Comparison of ENCODE assay signal across 24 cellular contexts in genomic region chr7:47148541-47149207, GRCh38.
A peak's percentile ranks its signal among the peaks of the same experiment; 100 is the strongest.
DNase-seq lines count a peak whose midpoint lies in the region; ATAC-seq, FAIRE-seq and TF ChIP-seq lines count a peak whose summit lies in the region.
"Had no signal": no experiment of that assay in that cellular context is flagged by ENCODE, and none has a peak within 500 bp of the region (broad histone marks: within the 10 kb centered on the region; RNA-seq: fewer than 3 reads in every experiment).

No MANE protein-coding gene starts in this region.

- no peaks in the 10 kb centered on the region for H3K4me1 Mint-ChIP-seq in activated CD4-positive, alpha-beta T cell treated with anti-CD3 and anti-CD28 coated beads for 36 hours
- H3K4me1 Mint-ChIP-seq in naive thymus-derived CD8-positive, alpha-beta T cell: peaks cover 0 to 22% (median 0%) of the 10 kb centered on the region in 4 donors
- H3K4me1 Mint-ChIP-seq: activated CD4-positive, alpha-beta T cell treated with anti-CD3 and anti-CD28 coated beads, Interleukin-2, amount 10 ng/mL, durations not matched to agents 24 days and 14 days; activated naive CD4-positive, alpha-beta T cell treated with anti-CD3 and anti-CD28 coated beads, Interleukin-2, amount 10 ng/mL, durations not matched to agents 7 days and 5 days had no signal

- no peak overlapping the region for H3K4me3 Mint-ChIP-seq in activated CD4-positive, alpha-beta T cell treated with anti-CD3 and anti-CD28 coated beads for 36 hours
- H3K4me3 Mint-ChIP-seq in naive thymus-derived CD8-positive, alpha-beta T cell: no peak overlapping the region
- H3K4me3 Mint-ChIP-seq: activated CD4-positive, alpha-beta T cell treated with anti-CD3 and anti-CD28 coated beads, Interleukin-2, amount 10 ng/mL, durations not matched to agents 24 days and 14 days; activated naive CD4-positive, alpha-beta T cell treated with anti-CD3 and anti-CD28 coated beads, Interleukin-2, amount 10 ng/mL, durations not matched to agents 7 days and 5 days; natural killer cell treated with Interleukin-12 subunit alpha and Interleukin-12 subunit beta and Interleukin-15 and Interleukin-18, amount 100 ng/mL, for 72 hours had no signal

- no peaks in the 10 kb centered on the region for H3K9me3 Mint-ChIP-seq in activated CD4-positive, alpha-beta T cell treated with anti-CD3 and anti-CD28 coated beads for 36 hours (ENCODE audit: low read depth)
- peaks cover 0 to 11% (median 0%) of the 10 kb centered on the region in 9 donors for H3K9me3 Mint-ChIP-seq in naive thymus-derived CD8-positive, alpha-beta T cell
- H3K9me3 Mint-ChIP-seq: activated CD4-positive, alpha-beta T cell treated with anti-CD3 and anti-CD28 coated beads, Interleukin-2, amount 10 ng/mL, durations not matched to agents 24 days and 14 days; activated naive CD4-positive, alpha-beta T cell treated with anti-CD3 and anti-CD28 coated beads, Interleukin-2, amount 10 ng/mL, durations not matched to agents 7 days and 5 days had no signal

- H3K27me3 Mint-ChIP-seq in activated CD4-positive, alpha-beta T cell treated with anti-CD3 and anti-CD28 coated beads for 36 hours: peaks cover 13% of the 10 kb centered on the region
- H3K27me3 Mint-ChIP-seq in naive thymus-derived CD8-positive, alpha-beta T cell: peaks cover 0 to 26% (median 10%) of the 10 kb centered on the region in 5 donors
- H3K27me3 Mint-ChIP-seq: activated naive CD4-positive, alpha-beta T cell treated with anti-CD3 and anti-CD28 coated beads, Interleukin-2, amount 10 ng/mL, durations not matched to agents 7 days and 5 days had no signal

- H3K27ac ChIP-seq in ACC112 (ENCODE audit: low read depth, low read length): peak overlapping the region; percentile 13
- H3K27ac ChIP-seq in ascending aorta: no peak overlapping the region
- H3K27ac ChIP-seq: vagina had no signal

- POLR2A ChIA-PET in activated CD4-positive, alpha-beta T cell treated with anti-CD3 and anti-CD28 coated beads for 36 hours (lab: Charles Lee): no interaction called here
- POLR2A ChIA-PET in naive thymus-derived CD8-positive, alpha-beta T cell (lab: Charles Lee): no interaction called here

- no peak for ATAC-seq in activated CD4-positive, alpha-beta T cell treated with anti-CD3 and anti-CD28 coated beads for 36 hours
- ATAC-seq in naive thymus-derived CD8-positive, alpha-beta T cell: no peak
- ATAC-seq: natural killer cell treated with Interleukin-12 subunit alpha and Interleukin-12 subunit beta and Interleukin-15 and Interleukin-18, amount 100 ng/mL, for 72 hours had no signal

- DNase-seq in ELR (ENCODE audit: low read depth) (peak; percentile 36), RCC 7860 (ENCODE audit: low spot score) (no peak), foreskin melanocyte (peak; percentile 8), ascending aorta (ENCODE audit: low spot score in 2 of 2) (no peak), NCI-H345 treated with DMSO at 0.1 percent for 48 hours (lab: John Stamatoyannopoulos, UW; ENCODE audit: unreplicated experiment) (no peak)
- no peak for DNase-seq in activated CD4-positive, alpha-beta T cell treated with anti-CD3 and anti-CD28 coated beads for 36 hours
- no peak for DNase-seq in naive thymus-derived CD8-positive, alpha-beta T cell
- DNase-seq: ACHN; activated CD4-positive, alpha-beta T cell treated with anti-CD3 and anti-CD28 coated beads, Interleukin-2, amount 10 ng/mL, durations not matched to agents 24 days and 14 days; activated naive CD4-positive, alpha-beta T cell treated with anti-CD3 and anti-CD28 coated beads, Interleukin-2, amount 10 ng/mL, durations not matched to agents 7 days and 5 days; effector CD4-positive, alpha-beta T cell; left cardiac atrium; NCI-H187; NCI-H2227 treated with DMSO at 0.1 percent for 48 hours; NCI-H82; pancreas; right lobe of liver; SHP77 treated with DMSO at 0.1 percent for 48 hours; substantia nigra had no signal

- no peaks in the 10 kb centered on the region for H3K27me3 ChIP-seq in ACC112 (ENCODE audit: insufficient read depth, low read length)
- H3K27me3 ChIP-seq in ascending aorta: no peaks in the 10 kb centered on the region
- H3K27me3 ChIP-seq: pancreas, right lobe of liver, vagina had no signal

- peak; percentile 38 for FAIRE-seq in RCC 7860 (lab: Jason Lieb, UNC)
- FAIRE-seq: D721Med, G401.6, pancreas had no signal

- H3K36me3 ChIP-seq in ACC112 (ENCODE audit: insufficient read depth, low read length) (no peaks in the 10 kb centered on the region), ascending aorta (no peaks in the 10 kb centered on the region)
- H3K36me3 ChIP-seq: pancreas, right lobe of liver, vagina had no signal

- H3K4me1 ChIP-seq in ACC112 (ENCODE audit: control insufficient read depth, insufficient read depth, low read length, unreplicated experiment): peaks cover 34% of the 10 kb centered on the region
- H3K4me1 ChIP-seq in ascending aorta: peaks cover 0 to 2% of the 10 kb centered on the region in 2 donors

- H3K79me2 ChIP-seq in ACC112 (ENCODE audit: control insufficient read depth, insufficient read depth, low read length, unreplicated experiment): no peaks in the 10 kb centered on the region

- H3K27ac Mint-ChIP-seq in activated CD4-positive, alpha-beta T cell treated with anti-CD3 and anti-CD28 coated beads for 36 hours: no peak overlapping the region
- no peak overlapping the region for H3K27ac Mint-ChIP-seq in naive thymus-derived CD8-positive, alpha-beta T cell
- H3K27ac Mint-ChIP-seq: activated CD4-positive, alpha-beta T cell treated with anti-CD3 and anti-CD28 coated beads, Interleukin-2, amount 10 ng/mL, durations not matched to agents 24 days and 14 days; activated naive CD4-positive, alpha-beta T cell treated with anti-CD3 and anti-CD28 coated beads, Interleukin-2, amount 10 ng/mL, durations not matched to agents 7 days and 5 days; natural killer cell treated with Interleukin-12 subunit alpha and Interleukin-12 subunit beta and Interleukin-15 and Interleukin-18, amount 100 ng/mL, for 72 hours had no signal

- no peak overlapping the region for H3K4me3 ChIP-seq in ACC112 (ENCODE audit: low read depth, low read length)
- no peak overlapping the region for H3K4me3 ChIP-seq in ascending aorta
- H3K4me3 ChIP-seq: pancreas, right lobe of liver, vagina had no signal

- intact Hi-C loops in activated CD4-positive, alpha-beta T cell treated with anti-CD3 and anti-CD28 coated beads for 36 hours (cut with DNase I, micrococcal nuclease): no loop called here
- intact Hi-C loops in ascending aorta (cut with DNase I): no loop called here

- H3K36me3 Mint-ChIP-seq in activated CD4-positive, alpha-beta T cell treated with anti-CD3 and anti-CD28 coated beads for 36 hours (ENCODE audit: low read depth): no peaks in the 10 kb centered on the region
- H3K36me3 Mint-ChIP-seq in naive thymus-derived CD8-positive, alpha-beta T cell: no peaks in the 10 kb centered on the region
- H3K36me3 Mint-ChIP-seq: activated naive CD4-positive, alpha-beta T cell treated with anti-CD3 and anti-CD28 coated beads, Interleukin-2, amount 10 ng/mL, durations not matched to agents 7 days and 5 days; natural killer cell treated with Interleukin-12 subunit alpha and Interleukin-12 subunit beta and Interleukin-15 and Interleukin-18, amount 100 ng/mL, for 72 hours had no signal

- H3K9me3 ChIP-seq in ascending aorta: no peaks in the 10 kb centered on the region
- H3K9me3 ChIP-seq: pancreas, right lobe of liver, vagina had no signal

- peak overlapping the region; percentile 56 for H2AFZ ChIP-seq in ACC112 (ENCODE audit: low read length, unreplicated experiment)

- TF ChIP-seq CTCF in ascending aorta (IDR thresholded peaks at IDR 0.05): no peak

- CTCF ChIA-PET in activated CD4-positive, alpha-beta T cell treated with anti-CD3 and anti-CD28 coated beads for 36 hours (lab: Charles Lee): no interaction called here

Comparison
In these comparisons a context has a peak if more than half of its experiments do, and no peak if none do; other contexts are left out.
1. DNase-seq: peak in ELR (single experiment) and foreskin melanocyte (single experiment); none in RCC 7860 (single experiment), activated CD4-positive, alpha-beta T cell treated with anti-CD3 and anti-CD28 coated beads for 36 hours (single experiment), naive thymus-derived CD8-positive, alpha-beta T cell (0 of 10), ascending aorta (0 of 2) and NCI-H345 treated with DMSO at 0.1 percent for 48 hours (single experiment).